ENCODE assay signal across 13 cellular contexts in the genomic region with DNA sequence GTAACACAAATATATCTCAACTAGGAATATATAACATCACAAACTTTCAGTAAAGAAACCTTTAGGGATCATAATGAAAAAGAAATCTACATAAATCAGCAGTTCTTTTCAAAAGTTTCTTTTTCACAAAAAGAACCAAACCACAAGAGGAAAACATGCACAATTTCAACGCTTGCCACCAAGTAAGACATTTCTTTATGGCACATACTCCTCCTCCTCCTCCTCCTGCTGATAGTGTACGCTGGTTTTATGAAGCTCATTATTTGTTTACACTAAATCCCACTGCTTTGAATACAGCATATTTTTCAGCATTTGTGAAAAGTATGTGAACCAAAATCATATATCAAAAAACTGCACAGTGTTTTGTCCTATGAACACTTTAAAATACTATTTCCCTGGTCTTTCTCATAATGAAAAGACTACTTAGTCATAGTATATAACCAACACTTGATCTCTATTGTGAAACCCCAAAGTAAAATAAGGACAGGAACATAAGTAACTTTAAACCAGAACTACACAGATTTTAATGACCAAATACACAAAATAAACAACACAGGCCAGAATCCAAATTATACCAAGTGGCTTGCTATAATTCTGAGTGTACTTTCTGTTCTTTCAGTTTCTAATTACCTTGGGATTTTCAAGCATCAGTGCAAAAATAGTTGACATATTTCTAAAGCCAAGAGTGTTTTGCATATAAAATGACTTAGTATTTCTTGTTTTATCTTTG.
DNase-seq lines count a peak whose midpoint lies in the region; ATAC-seq and TF ChIP-seq lines count a peak whose summit lies in the region.
"Had no signal": no experiment of that assay in that cellular context is flagged by ENCODE, and none has a peak within 500 bp of the region (broad histone marks: within the 10 kb centered on the region; RNA-seq: fewer than 3 reads in every experiment).

No MANE protein-coding gene starts in this region.

- TF ChIP-seq CTCF in astrocyte of the spinal cord (IDR thresholded peaks at IDR 0.05; ENCODE audit: low read depth, low read length) (no peak), neutrophil (IDR thresholded peaks at IDR 0.05) (no peak), colonic mucosa (IDR thresholded peaks at IDR 0.05) (no peak)

- peak; percentile 42 for DNase-seq in EH (ENCODE audit: low read depth)
- peak; percentile 70 for DNase-seq in HCEC 1CT
- DNase-seq in astrocyte of the spinal cord (ENCODE audit: low read depth, low spot score): peak; percentile 16
- no peak for DNase-seq in left lobe of liver (ENCODE audit: low spot score)
- DNase-seq in colonic mucosa: no peak
- DNase-seq: effector CD4-positive, alpha-beta T cell; Kasumi-1; NCI-H82; stimulated activated CD4-positive, alpha-beta T cell treated with anti-CD3 and anti-CD28 coated beads, Interleukin-4, amount 100 ng/mL, for 4 hours; tibial artery had no signal

- H3K27ac ChIP-seq in neutrophil: peak overlapping the region; percentile 60
- no peak overlapping the region for H3K27ac ChIP-seq in colonic mucosa
- H3K27ac ChIP-seq: tibial artery had no signal

- H3K9me3 ChIP-seq in neutrophil: no peaks in the 10 kb centered on the region
- no peaks in the 10 kb centered on the region for H3K9me3 ChIP-seq in colonic mucosa
- H3K9me3 ChIP-seq: tibial artery had no signal

- intact Hi-C loops in colonic mucosa (cut with DNase I): loop anchor here (10.0 kb wide), 1 partner anchor 62 kb away; no protein-coding TSS in a partner anchor

- no peak overlapping the region for H3K9ac ChIP-seq in colonic mucosa (ENCODE audit: low read depth in 2 of 2, low read length in 2 of 2)

- in situ Hi-C loops in astrocyte of the spinal cord (cut with HindIII; ENCODE audit: low sequenced_read_pairs): no loop called here

- H3K4me1 ChIP-seq in neutrophil (ENCODE audit: control insufficient read depth in 1 of 2, insufficient read depth in 1 of 2, low read depth in 1 of 2, low read length in 1 of 2) (peaks cover 42 to 50% of the 10 kb centered on the region in 2 experiments), colonic mucosa (no peaks in the 10 kb centered on the region)

- no peaks in the 10 kb centered on the region for H3K36me3 ChIP-seq in neutrophil
- no peaks in the 10 kb centered on the region for H3K36me3 ChIP-seq in colonic mucosa
- H3K36me3 ChIP-seq: tibial artery had no signal

- ATAC-seq in GM18519 (IDR thresholded peaks at IDR 0.05; ENCODE audit: low FRiP score, unreplicated experiment) (no peak), left lobe of liver (no peak), HG02840 (IDR thresholded peaks at IDR 0.05; ENCODE audit: low FRiP score, unreplicated experiment) (no peak)

- H3K27me3 ChIP-seq in neutrophil (no peaks in the 10 kb centered on the region), colonic mucosa (no peaks in the 10 kb centered on the region)
- H3K27me3 ChIP-seq: tibial artery had no signal

- H3K4me3 ChIP-seq in astrocyte of the spinal cord (ENCODE audit: low read depth, low read length): no peak overlapping the region
- H3K4me3 ChIP-seq in neutrophil (ENCODE audit: low read depth in 1 of 2, low read length in 1 of 2): no peak overlapping the region
- H3K4me3 ChIP-seq in colonic mucosa: no peak overlapping the region
- H3K4me3 ChIP-seq: tibial artery had no signal

Comparison
In these comparisons a context has a peak if more than half of its experiments do, and no peak if none do; other contexts are left out.
1. DNase-seq: peak in EH (single experiment), HCEC 1CT (single experiment) and astrocyte of the spinal cord (single experiment); none in left lobe of liver (single experiment) and colonic mucosa (single experiment).